18 cellular contexts compared by ENCODE assay signal in genomic region chr7:20932785-20933184, GRCh38.
DNase-seq lines count a peak whose midpoint lies in the region; ATAC-seq, FAIRE-seq and TF ChIP-seq lines count a peak whose summit lies in the region.
"Had no signal": no experiment of that assay in that cellular context is flagged by ENCODE, and none has a peak within 500 bp of the region (broad histone marks: within the 10 kb centered on the region; RNA-seq: fewer than 3 reads in every experiment).

No MANE protein-coding gene starts in this region.

- TF ChIP-seq EP300 in HepG2 (IDR thresholded peaks at IDR 0.05; ENCODE audit: low read depth in 2 of 2, low read length in 2 of 2) (no peak), HepG2 (CRISPR knock-in tag; IDR thresholded peaks at IDR 0.05; ENCODE audit: borderline replicate concordance) (no peak)

- BruUV-seq in HepG2 (replicated peaks; lab: Mats Ljungman, UMichigan) (no TSS peak), PC-9 (replicated peaks; lab: Mats Ljungman, UMichigan) (no TSS peak)

- H3K4me3 ChIP-seq in right lobe of liver (no peak overlapping the region), HepG2 (replicated peaks in 1 of 3; ENCODE audit: insufficient read depth in 1 of 3, low read depth in 2 of 3, low read length in 3 of 3) (no peak overlapping the region), PC-9 (no peak overlapping the region), heart left ventricle (no peak overlapping the region)
- H3K4me3 ChIP-seq: BLaER1 treated with 17β-estradiol and CSF1 and Interleukin-3, amounts not matched to agents 10 nM and 100 nM; GM23338 had no signal

- ATAC-seq in right lobe of liver (peak in 3 of 4 donors; percentile 20 to 66 (median 44)), HepG2 (no peak), left lobe of liver (peak; percentile 46), GM19395 (IDR thresholded peaks at IDR 0.05; ENCODE audit: unreplicated experiment) (no peak), heart left ventricle (no peak)
- ATAC-seq: GM23338 had no signal

- H3K36me3 ChIP-seq in right lobe of liver (no peaks in the 10 kb centered on the region), HepG2 (replicated peaks in 1 of 2; ENCODE audit: control insufficient read depth in 1 of 2, insufficient read depth in 2 of 2, low read length in 2 of 2) (no peaks in the 10 kb centered on the region), PC-9 (ENCODE audit: low read depth) (no peaks in the 10 kb centered on the region), heart left ventricle (no peaks in the 10 kb centered on the region)
- H3K36me3 ChIP-seq: BLaER1 treated with 17β-estradiol and CSF1 and Interleukin-3, amounts not matched to agents 10 nM and 100 nM had no signal

- 32% methylated on average over 3 of the region's 3 CpGs for WGBS in right lobe of liver (ENCODE audit: insufficient coverage, low coverage, low lambda C conversion rate, missing lambda C conversion rate)
- WGBS in HepG2 (ENCODE audit: low lambda C conversion rate), result 0% methylated on average over 3 of the region's 3 CpGs
- 35 to 45% (median 41%) methylated on average over 3 of the region's 3 CpGs for WGBS in heart left ventricle, 4 donors

- POLR2A ChIA-PET in HepG2 (lab: Yijun Ruan, JAX) (no interaction called here), PC-9 (lab: Charles Lee; ENCODE audit: unreplicated experiment) (no interaction called here)

- H3K9ac ChIP-seq in HepG2 (ENCODE audit: insufficient read depth, low read depth, low read length), result no peak overlapping the region
- H3K9ac ChIP-seq: BLaER1 treated with 17β-estradiol and CSF1 and Interleukin-3, amounts not matched to agents 10 nM and 100 nM had no signal

- H3K4me1 ChIP-seq in right lobe of liver (peaks cover 0 to 48% (median 8%) of the 10 kb centered on the region in 4 donors), HepG2 (ENCODE audit: insufficient read depth, low read length) (no peaks in the 10 kb centered on the region), PC-9 (replicated peaks; ENCODE audit: insufficient read depth) (no peaks in the 10 kb centered on the region), heart left ventricle (no peaks in the 10 kb centered on the region)

- DNase-seq in right lobe of liver, result no peak
- no peak for DNase-seq in HepG2 (ENCODE audit: low spot score)
- DNase-seq in PC-9, result no peak
- no peak for DNase-seq in left lobe of liver (ENCODE audit: low spot score)
- DNase-seq in HUDEP-2 (lab: John Stamatoyannopoulos, UW; ENCODE audit: unreplicated experiment in 76 of 76), result no peak
- no peak for DNase-seq in heart left ventricle
- DNase-seq: ACHN; CD4-positive, CD25-positive, alpha-beta regulatory T cell; DMS153; DMS79 treated with DMSO at 0.1 percent for 48 hours; EL; H7 had no signal

- TF ChIP-seq CTCF in right lobe of liver (IDR thresholded peaks at IDR 0.05) (no peak), HepG2 (CRISPR knock-in tag; IDR thresholded peaks at IDR 0.05) (no peak), PC-9 (conservative IDR thresholded peaks at IDR 0.05) (no peak), heart left ventricle (IDR thresholded peaks at IDR 0.05) (no peak)

- H2AFZ ChIP-seq in HepG2 (ENCODE audit: low read length) (no peak overlapping the region), PC-9 (0 out of 2 replicates have a peak overlapping the region, but pooled peaks have one; percentile 0)
- H2AFZ ChIP-seq: GM23338 had no signal

- H3K27ac ChIP-seq in right lobe of liver (peak overlapping the region in 1 of 3 donors; percentile 60), HepG2 (ENCODE audit: extremely low read length, insufficient read depth, low read length) (no peak overlapping the region), PC-9 (no peak overlapping the region), heart left ventricle (no peak overlapping the region)
- H3K27ac ChIP-seq: BLaER1 treated with 17β-estradiol and CSF1 and Interleukin-3, amounts not matched to agents 10 nM and 100 nM had no signal

- FAIRE-seq in HepG2 (lab: Jason Lieb, UNC), result no peak
- FAIRE-seq: D721Med, G401.6, GM12891 had no signal

- no peak for TF ChIP-seq RAD21 in HepG2 (CRISPR knock-in tag; IDR thresholded peaks at IDR 0.05)

- intact Hi-C loops in right lobe of liver (cut with DNase I), result no loop called here
- intact Hi-C loops in HepG2 (cut with micrococcal nuclease; ENCODE audit: unreplicated experiment), result no loop called here
- intact Hi-C loops in PC-9 (cut with micrococcal nuclease; ENCODE audit: unreplicated experiment), result no loop called here
- intact Hi-C loops in heart left ventricle (cut with DNase I), result no loop called here

- no peaks in the 10 kb centered on the region for H3K9me3 ChIP-seq in right lobe of liver
- H3K9me3 ChIP-seq in HepG2 (ENCODE audit: low read length), result no peaks in the 10 kb centered on the region
- H3K9me3 ChIP-seq in PC-9 (ENCODE audit: insufficient read depth, low read depth), result no peaks in the 10 kb centered on the region
- H3K9me3 ChIP-seq in heart left ventricle, result no peaks in the 10 kb centered on the region
- H3K9me3 ChIP-seq: BLaER1 treated with 17β-estradiol and CSF1 and Interleukin-3, amounts not matched to agents 10 nM and 100 nM had no signal

- H3K4me2 ChIP-seq in HepG2 (ENCODE audit: low read depth, low read length) (no peak overlapping the region), PC-9 (no peak overlapping the region)
- H3K4me2 ChIP-seq: BLaER1 treated with 17β-estradiol and CSF1 and Interleukin-3, amounts not matched to agents 10 nM and 100 nM; GM23338 had no signal

- H4K20me1 ChIP-seq in HepG2 (ENCODE audit: insufficient read depth, low read length) (no peaks in the 10 kb centered on the region), PC-9 (ENCODE audit: insufficient read depth) (no peaks in the 10 kb centered on the region)
- H4K20me1 ChIP-seq: BLaER1 treated with 17β-estradiol and CSF1 and Interleukin-3, amounts not matched to agents 10 nM and 100 nM had no signal

- H3K27me3 ChIP-seq in right lobe of liver (no peaks in the 10 kb centered on the region), HepG2 (ENCODE audit: control insufficient read depth in 1 of 2, insufficient read depth in 2 of 2, low read length in 2 of 2) (no peaks in the 10 kb centered on the region), PC-9 (ENCODE audit: insufficient read depth, low read depth) (no peaks in the 10 kb centered on the region), heart left ventricle (peaks cover 0 to 2% (median 0%) of the 10 kb centered on the region in 9 donors)
- H3K27me3 ChIP-seq: BLaER1 treated with 17β-estradiol and CSF1 and Interleukin-3, amounts not matched to agents 10 nM and 100 nM had no signal

- no peaks in the 10 kb centered on the region for H3K79me2 ChIP-seq in HepG2 (ENCODE audit: insufficient read depth, low read length)
- no peaks in the 10 kb centered on the region for H3K79me2 ChIP-seq in PC-9 (ENCODE audit: low read depth)

- H3K9me2 ChIP-seq in PC-9 (ENCODE audit: insufficient read depth), result no peaks in the 10 kb centered on the region

- CTCF ChIA-PET in HepG2 (lab: Yijun Ruan, JAX; ENCODE audit: low intra/inter-chr PET ratio, low total read pairs), result no interaction called here
- CTCF ChIA-PET in PC-9 (lab: Charles Lee), result no interaction called here

- no peak for TF ChIP-seq POLR2A in right lobe of liver (IDR thresholded peaks at IDR 0.05)
- no peak for TF ChIP-seq POLR2A in HepG2 (IDR thresholded peaks at IDR 0.05; ENCODE audit: insufficient read depth in 1 of 2, low read depth in 2 of 2, low read length in 2 of 2)
- TF ChIP-seq POLR2A in heart left ventricle (IDR thresholded peaks at IDR 0.05), result no peak

- in situ Hi-C loops in HepG2 (cut with HindIII; ENCODE audit: extremely low pct_ligation_motif_present, low pct_unique_long_range_greater_than_20kb), result no loop called here

- no peaks in the 10 kb centered on the region for H3F3A ChIP-seq in PC-9 (ENCODE audit: insufficient read depth, low read depth)

TF ChIP-seq in HepG2, 621 proteins besides CTCF, POLR2A, EP300 and RAD21 (continues in another document):
- TF ChIP-seq HMGA1 (CRISPR knock-in tag; conservative IDR thresholded peaks at IDR 0.05) (no peak), ZMAT5 (CRISPR knock-in tag; IDR thresholded peaks at IDR 0.05; ENCODE audit: borderline replicate concordance, low read depth) (no peak), GTF2F1 (IDR thresholded peaks at IDR 0.05; ENCODE audit: low read length) (no peak), MAZ (IDR thresholded peaks at IDR 0.05; ENCODE audit: borderline replicate concordance, low read depth, low read length) (no peak), MAZ (CRISPR knock-in tag; IDR thresholded peaks at IDR 0.05; ENCODE audit: low read depth) (no peak), HDAC2 (CRISPR knock-in tag; IDR thresholded peaks at IDR 0.05) (no peak), THRA (CRISPR knock-in tag; IDR thresholded peaks at IDR 0.05; ENCODE audit: borderline replicate concordance) (no peak), ZBTB7A (CRISPR knock-in tag; IDR thresholded peaks at IDR 0.05) (no peak), ATF1 (CRISPR knock-in tag; IDR thresholded peaks at IDR 0.05) (no peak), ZNF224 (CRISPR knock-in tag; IDR thresholded peaks at IDR 0.05) (no peak)
- TF ChIP-seq, protein P1, sequence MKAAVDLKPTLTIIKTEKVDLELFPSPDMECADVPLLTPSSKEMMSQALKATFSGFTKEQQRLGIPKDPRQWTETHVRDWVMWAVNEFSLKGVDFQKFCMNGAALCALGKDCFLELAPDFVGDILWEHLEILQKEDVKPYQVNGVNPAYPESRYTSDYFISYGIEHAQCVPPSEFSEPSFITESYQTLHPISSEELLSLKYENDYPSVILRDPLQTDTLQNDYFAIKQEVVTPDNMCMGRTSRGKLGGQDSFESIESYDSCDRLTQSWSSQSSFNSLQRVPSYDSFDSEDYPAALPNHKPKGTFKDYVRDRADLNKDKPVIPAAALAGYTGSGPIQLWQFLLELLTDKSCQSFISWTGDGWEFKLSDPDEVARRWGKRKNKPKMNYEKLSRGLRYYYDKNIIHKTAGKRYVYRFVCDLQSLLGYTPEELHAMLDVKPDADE (CRISPR knock-in tag; IDR thresholded peaks at IDR 0.05), result no peak

Comparison
In these comparisons a context has a peak if more than half of its experiments do, and no peak if none do; other contexts are left out.
1. ATAC-seq: peak in right lobe of liver (3 of 4) and left lobe of liver (single experiment); none in HepG2 (single experiment), GM19395 (single experiment) and heart left ventricle (0 of 4).